In the genomic region with DNA sequence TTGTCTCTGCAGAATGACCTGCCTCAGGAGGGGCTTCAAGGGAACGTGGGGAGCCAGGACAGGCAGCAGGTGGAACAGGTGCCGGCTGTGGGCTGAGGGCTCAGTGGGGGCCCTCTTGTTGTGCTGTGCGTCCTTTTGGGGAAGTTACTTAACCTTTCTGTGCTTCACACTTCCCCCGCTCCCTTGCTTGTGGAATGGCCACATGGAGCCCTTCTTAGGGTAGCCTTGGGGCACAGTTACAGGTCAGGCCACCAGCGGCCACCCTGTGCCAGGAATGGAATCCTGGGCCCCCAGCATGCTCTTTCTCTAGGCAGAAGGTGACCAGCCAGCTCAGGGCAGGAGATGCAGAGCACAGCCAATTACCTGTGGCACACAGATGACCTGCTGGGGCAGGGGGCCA, we compare ENCODE assay signal across 12 cellular contexts. TPM values are rescaled to one million over a fixed set of nuclear protein-coding genes. Genes with fewer than 3 reads are reported as not detected.
DNase-seq lines count a peak whose midpoint lies in the region; TF ChIP-seq lines count a peak whose summit lies in the region.
"Had no signal": no experiment of that assay in that cellular context is flagged by ENCODE, and none has a peak within 500 bp of the region (broad histone marks: within the 10 kb centered on the region; RNA-seq: fewer than 3 reads in every experiment).

No MANE protein-coding gene starts in this region.

- H3K4me3 ChIP-seq in Loucy (ENCODE audit: low read length, poor library complexity, severe bottlenecking) = peak overlapping the region; percentile 89
- H3K4me3 ChIP-seq: cardiac muscle cell, esophagus muscularis mucosa, SJCRH30 had no signal

- peaks cover 35% of the 10 kb centered on the region; the same call in 1 of the 2 replicates for H3K36me3 ChIP-seq in Loucy (ENCODE audit: insufficient read depth, low read length)
- H3K36me3 ChIP-seq: SJCRH30 had no signal

- peaks cover 46% of the 10 kb centered on the region for H3K4me1 ChIP-seq in Loucy (ENCODE audit: insufficient read depth, low read length, poor library complexity, severe bottlenecking)

- no peak for DNase-seq in T-helper 2 cell treated with Interferon-gamma antibody and Interleukin-4, amounts not matched to agents 5 μg/mL and 100 μg/mL, for 36 hours (ENCODE audit: low spot score)
- DNase-seq in T-helper 2 cell (no peak), neural crest cell (ENCODE audit: low read depth, low spot score) (no peak), NCI-H146 (lab: John Stamatoyannopoulos, UW) (no peak), SW 1271 (lab: John Stamatoyannopoulos, UW) (no peak), cortex of kidney (lab: John Stamatoyannopoulos, UW) (no peak)
- DNase-seq in activated naive CD8-positive, alpha-beta T cell treated with anti-CD3 and anti-CD28 coated beads for 36 hours = no peak
- DNase-seq: NCI-H345 had no signal

- peak overlapping the region; percentile 85 for H3K27ac Mint-ChIP-seq in T-helper 2 cell treated with Interferon-gamma antibody and Interleukin-4, amounts not matched to agents 5 μg/mL and 100 μg/mL, for 36 hours
- H3K27ac Mint-ChIP-seq in activated naive CD8-positive, alpha-beta T cell treated with anti-CD3 and anti-CD28 coated beads for 36 hours = peak overlapping the region; percentile 93
- H3K27ac Mint-ChIP-seq in neural crest cell (ENCODE audit: unreplicated experiment) = no peak overlapping the region

- H3K4me2 ChIP-seq in Loucy (ENCODE audit: low read depth, low read length, poor library complexity, severe bottlenecking) = peak overlapping the region; percentile 94

- H4K20me1 ChIP-seq in Loucy (ENCODE audit: insufficient read depth, low read length, poor library complexity, severe bottlenecking) = peaks cover 16% of the 10 kb centered on the region

- peaks cover 56% of the 10 kb centered on the region for H3K36me3 Mint-ChIP-seq in T-helper 2 cell treated with Interferon-gamma antibody and Interleukin-4, amounts not matched to agents 5 μg/mL and 100 μg/mL, for 36 hours (ENCODE audit: low read depth)
- H3K36me3 Mint-ChIP-seq in activated naive CD8-positive, alpha-beta T cell treated with anti-CD3 and anti-CD28 coated beads for 36 hours = peaks cover 33% of the 10 kb centered on the region
- H3K36me3 Mint-ChIP-seq in neural crest cell (ENCODE audit: low read depth) = no peaks in the 10 kb centered on the region

- H3K9me2 ChIP-seq in Loucy (replicated peaks; ENCODE audit: low read depth, low read length) = no peaks in the 10 kb centered on the region

- peak overlapping the region; percentile 90 for H3K4me3 Mint-ChIP-seq in T-helper 2 cell treated with Interferon-gamma antibody and Interleukin-4, amounts not matched to agents 5 μg/mL and 100 μg/mL, for 36 hours
- H3K4me3 Mint-ChIP-seq in activated naive CD8-positive, alpha-beta T cell treated with anti-CD3 and anti-CD28 coated beads for 36 hours = peak overlapping the region; percentile 90
- peak overlapping the region; percentile 71 for H3K4me3 Mint-ChIP-seq in neural crest cell

- no peaks in the 10 kb centered on the region for H3F3A ChIP-seq in Loucy (ENCODE audit: low read depth)

- H3K27me3 ChIP-seq in Loucy (ENCODE audit: insufficient read depth, low read length, poor library complexity, severe bottlenecking) = no peaks in the 10 kb centered on the region
- H3K27me3 ChIP-seq: cardiac muscle cell, SJCRH30 had no signal

- TF ChIP-seq CTCF in Loucy (conservative IDR thresholded peaks at IDR 0.05; ENCODE audit: low read length) (no peak), neural crest cell (conservative IDR thresholded peaks at IDR 0.05) (no peak)

- no peak overlapping the region for H2AFZ ChIP-seq in Loucy (ENCODE audit: low read length)

- peaks cover 33% of the 10 kb centered on the region for H3K79me2 ChIP-seq in Loucy (ENCODE audit: insufficient read depth, low read length)

- peaks cover 51% of the 10 kb centered on the region for H3K4me1 Mint-ChIP-seq in T-helper 2 cell treated with Interferon-gamma antibody and Interleukin-4, amounts not matched to agents 5 μg/mL and 100 μg/mL, for 36 hours (ENCODE audit: low read depth)
- peaks cover 60% of the 10 kb centered on the region for H3K4me1 Mint-ChIP-seq in activated naive CD8-positive, alpha-beta T cell treated with anti-CD3 and anti-CD28 coated beads for 36 hours
- peaks cover 44% of the 10 kb centered on the region for H3K4me1 Mint-ChIP-seq in neural crest cell

- H3K9me3 ChIP-seq in Loucy (ENCODE audit: insufficient read depth, low read depth, low read length) = no peaks in the 10 kb centered on the region
- H3K9me3 ChIP-seq: esophagus muscularis mucosa, SJCRH30 had no signal

- no peaks in the 10 kb centered on the region for H3K27me3 Mint-ChIP-seq in T-helper 2 cell treated with Interferon-gamma antibody and Interleukin-4, amounts not matched to agents 5 μg/mL and 100 μg/mL, for 36 hours (ENCODE audit: low read depth)
- H3K27me3 Mint-ChIP-seq in activated naive CD8-positive, alpha-beta T cell treated with anti-CD3 and anti-CD28 coated beads for 36 hours = no peaks in the 10 kb centered on the region
- peaks cover 8% of the 10 kb centered on the region for H3K27me3 Mint-ChIP-seq in neural crest cell (ENCODE audit: low read depth)

- H3K9ac ChIP-seq in Loucy (ENCODE audit: low read depth, low read length, poor library complexity, severe bottlenecking) = peak overlapping the region; percentile 84

- H3K9me3 Mint-ChIP-seq in T-helper 2 cell treated with Interferon-gamma antibody and Interleukin-4, amounts not matched to agents 5 μg/mL and 100 μg/mL, for 36 hours = no peaks in the 10 kb centered on the region
- no peaks in the 10 kb centered on the region for H3K9me3 Mint-ChIP-seq in activated naive CD8-positive, alpha-beta T cell treated with anti-CD3 and anti-CD28 coated beads for 36 hours
- H3K9me3 Mint-ChIP-seq in neural crest cell = no peaks in the 10 kb centered on the region

RNA-seq across cellular contexts. Expression of a gene that starts 2.6 kb away (rescaled TPM):
- total RNA-seq in activated naive CD8-positive, alpha-beta T cell treated with anti-CD3 and anti-CD28 coated beads for 36 hours = 10 to 100 TPM; 18.7 to 19.8 TPM
- total RNA-seq in neural crest cell = 7.6 and 8.6 TPM in 2 replicates

RNA-seq across cellular contexts. Expression of a gene that starts 34.4 kb away (rescaled TPM):
- total RNA-seq in activated naive CD8-positive, alpha-beta T cell treated with anti-CD3 and anti-CD28 coated beads for 36 hours = 100 to 1,000 TPM; 223 to 226 TPM
- total RNA-seq in neural crest cell = 1.2 and 1.4 TPM in 2 replicates

Comparison
In these comparisons a context has a peak if more than half of its experiments do, and no peak if none do; other contexts are left out.
1. RNA of a gene that starts 34.4 kb away (total RNA-seq): 223 to 226 TPM in activated naive CD8-positive, alpha-beta T cell treated with anti-CD3 and anti-CD28 coated beads for 36 hours; 1.2 to 1.4 TPM in neural crest cell; every median in the first group is over 10 times any median in the second.
2. Peak in every context shown above with its lines, with median percentiles within 50 percentile points of each other: H3K4me3 Mint-ChIP-seq.